10 cellular contexts compared by ENCODE assay signal in genomic region chr15:56393277-56393676, GRCh38.
"Had no signal": no experiment of that assay in that cellular context is flagged by ENCODE, and none has a peak within 500 bp of the region (broad histone marks: within the 10 kb centered on the region; RNA-seq: fewer than 3 reads in every experiment).

No MANE protein-coding gene starts in this region.

- H3K9me3 ChIP-seq: HAP-1 had no signal

- DNase-seq: GM23248, GOT3, H7, HFFc6, IMR-90, KG1 had no signal

- H3K27ac Mint-ChIP-seq: HFFc6 had no signal

- H3K4me3 ChIP-seq: GM23248, HAP-1, K562 had no signal

- H3K4me3 Mint-ChIP-seq: HFFc6 had no signal

- H3K27ac ChIP-seq: GM23248 had no signal

- H3K9me3 Mint-ChIP-seq: HFFc6 had no signal

- H2AFZ ChIP-seq: GM23248 had no signal

- H3K36me3 ChIP-seq: HAP-1 had no signal

- FAIRE-seq: HTR-8/SVneo had no signal

- ATAC-seq: HCT116, K562 had no signal
